Comparison of ENCODE assay signal across 12 cellular contexts in the genomic region with DNA sequence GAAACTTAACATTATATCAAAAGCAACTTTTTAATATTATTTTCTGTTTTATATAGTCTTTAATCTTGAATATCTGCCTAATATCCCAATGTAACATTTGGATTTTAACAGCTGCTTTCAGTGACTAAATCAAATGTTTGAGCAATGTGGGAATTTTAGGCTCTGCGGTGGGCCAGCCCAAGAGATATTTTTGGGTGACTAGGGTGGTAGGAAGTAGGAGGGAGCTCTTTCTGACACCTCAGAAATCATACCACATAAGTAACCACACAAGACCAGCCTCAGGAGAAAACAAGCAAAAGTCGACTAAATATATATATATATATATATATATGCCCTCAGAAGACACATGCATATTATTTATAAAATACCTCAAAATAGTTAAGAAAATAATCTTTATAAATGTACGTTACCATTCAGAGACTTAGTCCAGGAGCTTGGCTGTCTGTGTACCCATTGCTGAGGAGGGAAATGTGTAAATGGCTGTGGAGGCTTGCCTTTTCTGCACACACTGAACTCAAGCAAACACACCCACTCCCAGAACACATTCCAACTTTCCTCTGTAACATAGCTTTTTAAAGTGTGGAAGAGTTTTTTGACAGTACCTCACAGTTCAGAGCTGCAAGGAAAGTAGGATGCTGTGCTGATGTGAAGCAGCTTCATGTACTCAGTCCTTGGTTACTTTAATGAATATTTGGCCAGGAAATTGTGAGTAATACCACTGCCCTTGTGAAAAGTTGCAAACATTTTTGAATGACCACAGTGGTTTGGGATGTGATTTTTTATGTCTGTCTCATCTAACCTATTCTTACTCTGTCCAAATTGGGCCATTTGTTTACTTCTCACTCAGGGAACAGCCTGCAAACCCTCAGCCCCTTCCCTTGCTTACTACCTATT. TPM values are rescaled to one million over a fixed set of nuclear protein-coding genes. Genes with fewer than 3 reads are reported as not detected.
DNase-seq lines count a peak whose midpoint lies in the region; ATAC-seq and TF ChIP-seq lines count a peak whose summit lies in the region.
"Had no signal": no experiment of that assay in that cellular context is flagged by ENCODE, and none has a peak within 500 bp of the region (broad histone marks: within the 10 kb centered on the region; RNA-seq: fewer than 3 reads in every experiment).

A gene with protein sequence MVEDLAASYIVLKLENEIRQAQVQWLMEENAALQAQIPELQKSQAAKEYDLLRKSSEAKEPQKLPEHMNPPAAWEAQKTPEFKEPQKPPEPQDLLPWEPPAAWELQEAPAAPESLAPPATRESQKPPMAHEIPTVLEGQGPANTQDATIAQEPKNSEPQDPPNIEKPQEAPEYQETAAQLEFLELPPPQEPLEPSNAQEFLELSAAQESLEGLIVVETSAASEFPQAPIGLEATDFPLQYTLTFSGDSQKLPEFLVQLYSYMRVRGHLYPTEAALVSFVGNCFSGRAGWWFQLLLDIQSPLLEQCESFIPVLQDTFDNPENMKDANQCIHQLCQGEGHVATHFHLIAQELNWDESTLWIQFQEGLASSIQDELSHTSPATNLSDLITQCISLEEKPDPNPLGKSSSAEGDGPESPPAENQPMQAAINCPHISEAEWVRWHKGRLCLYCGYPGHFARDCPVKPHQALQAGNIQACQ (minus strand): TSS at position 478 of the 894 bp plus-strand sequence. CDS start 908 bp downstream, outside the sequence.

- intact Hi-C loops in CD14-positive monocyte (cut with micrococcal nuclease): no loop called here

- H3K36me3 Mint-ChIP-seq in CD14-positive monocyte: no peaks in the 10 kb centered on the region

- peaks cover 33% of the 10 kb centered on the region for H3K4me1 Mint-ChIP-seq in CD14-positive monocyte

- ATAC-seq in HG02610 (IDR thresholded peaks at IDR 0.05; ENCODE audit: unreplicated experiment): peak; percentile 58

- H3K4me3 ChIP-seq in astrocyte of the cerebellum (ENCODE audit: low read depth, low read length): no peak within 1 kb of the TSS
- H3K4me3 ChIP-seq: sigmoid colon had no signal

- TF ChIP-seq CTCF in CD14-positive monocyte (IDR thresholded peaks at IDR 0.05) (no peak), astrocyte of the cerebellum (IDR thresholded peaks at IDR 0.05; ENCODE audit: low read depth, low read length, missing control alignments) (no peak)

- in situ Hi-C loops in astrocyte of the cerebellum (cut with HindIII; ENCODE audit: low sequenced_read_pairs): no loop called here

- H3K9me3 Mint-ChIP-seq in CD14-positive monocyte: peaks cover 0 to 3% (median 0%) of the 10 kb centered on the region in 7 donors

- no peak for DNase-seq in CD14-positive monocyte (ENCODE audit: low spot score)
- DNase-seq in astrocyte of the cerebellum (ENCODE audit: low read depth): peak; percentile 83
- peak; percentile 2 to 18 for DNase-seq in lung microvascular endothelial cell (ENCODE audit: low read depth in 2 of 2)
- DNase-seq in HPDE6-E6E7 (ENCODE audit: extremely low spot score): no peak
- DNase-seq in NOMO-1 treated with DMSO at 0.1 percent for 48 hours (lab: John Stamatoyannopoulos, UW; ENCODE audit: unreplicated experiment): no peak
- no peak for DNase-seq in HT-29 (ENCODE audit: low spot score)
- DNase-seq in NCI-H2081 treated with DMSO at 0.1 percent for 48 hours (lab: John Stamatoyannopoulos, UW): no peak
- DNase-seq: activated CD4-positive, CD25-positive, alpha-beta regulatory T cell treated with anti-CD3 and anti-CD28 coated beads, Interleukin-2, amount 50 U/mL, for 72 hours; sigmoid colon had no signal

- peak within 1 kb of the TSS; percentile 68 to 89 for H3K4me3 Mint-ChIP-seq in CD14-positive monocyte

- H3K27ac Mint-ChIP-seq in CD14-positive monocyte: peak within 1 kb of the TSS in 5 of 7 donors; percentile 3 to 85 (median 50)

- peaks cover 0 to 13% (median 1%) of the 10 kb centered on the region in 3 donors for H3K27me3 Mint-ChIP-seq in CD14-positive monocyte (ENCODE audit: low read depth in 3 of 3)

RNA-seq across cellular contexts. Expression of the gene that starts here (rescaled TPM):
- polyA plus RNA-seq in CD14-positive monocyte: not detected
- not detected in 2 replicates for total RNA-seq in lung microvascular endothelial cell
- not detected in 2 replicates for total RNA-seq in HT-29 (2014; rRNA removed; shearing (Covaris generic))
- total RNA-seq: cerebellum, temporal lobe had no signal

Comparison
In these comparisons a context has a peak if more than half of its experiments do, and no peak if none do; other contexts are left out.
1. Peak in DNase-seq in lung microvascular endothelial cell; RNA of the gene not detected or under 1 TPM.